Comparison of ENCODE assay signal across 21 cellular contexts in the genomic region with DNA sequence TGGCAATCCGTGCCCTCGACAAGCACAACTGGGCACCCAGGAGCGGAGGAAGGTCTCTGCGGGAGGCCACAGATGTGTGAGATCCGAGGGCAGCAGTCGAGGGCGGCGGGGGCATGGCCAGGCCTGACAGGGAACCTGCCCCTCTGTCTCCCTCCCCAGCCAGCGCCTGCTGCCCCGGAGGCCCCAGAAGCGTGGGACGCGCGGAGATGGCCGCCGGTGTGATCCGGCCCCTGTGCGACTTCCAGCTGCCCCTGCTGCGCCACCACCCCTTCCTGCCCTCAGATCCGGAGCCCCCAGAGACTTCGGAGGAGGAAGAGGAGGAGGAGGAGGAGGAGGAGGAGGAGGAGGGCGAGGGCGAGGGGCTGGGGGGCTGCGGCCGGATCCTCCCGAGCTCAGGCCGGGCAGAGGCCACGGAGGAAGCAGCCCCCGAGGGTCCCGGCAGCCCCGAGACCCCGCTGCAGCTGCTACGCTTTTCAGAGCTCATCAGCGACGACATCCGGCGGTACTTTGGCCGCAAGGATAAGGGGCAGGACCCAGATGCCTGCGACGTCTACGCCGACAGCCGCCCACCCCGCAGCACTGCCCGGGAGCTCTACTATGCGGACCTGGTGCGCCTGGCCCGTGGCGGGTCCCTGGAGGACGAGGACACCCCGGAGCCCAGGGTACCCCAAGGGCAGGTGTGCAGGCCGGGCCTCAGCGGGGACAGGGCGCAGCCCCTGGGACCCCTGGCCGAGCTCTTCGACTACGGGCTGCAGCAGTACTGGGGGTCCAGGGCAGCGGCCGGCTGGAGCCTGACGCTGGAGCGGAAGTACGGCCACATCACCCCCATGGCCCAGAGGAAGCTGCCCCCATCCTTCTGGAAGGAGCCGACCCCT. TPM values are rescaled to one million over a fixed set of nuclear protein-coding genes. Genes with fewer than 3 reads are reported as not detected.
DNase-seq lines count a peak whose midpoint lies in the region; ATAC-seq and TF ChIP-seq lines count a peak whose summit lies in the region.
"Had no signal": no experiment of that assay in that cellular context is flagged by ENCODE, and none has a peak within 500 bp of the region (broad histone marks: within the 10 kb centered on the region; RNA-seq: fewer than 3 reads in every experiment).

No MANE protein-coding gene starts in this region.

- no peak overlapping the region for H2BK12ac ChIP-seq in mesenchymal stem cell (ENCODE audit: low read length in 2 of 2)

- H3K9me3 Mint-ChIP-seq in activated B cell treated with CpG ODN at 0.5 μM for 24 hours: no peaks in the 10 kb centered on the region
- H3K9me3 Mint-ChIP-seq: HFFc6 had no signal

- 87% methylated on average over 23 of the region's 63 CpGs for WGBS in mammary epithelial cell (ENCODE audit: low coverage, missing lambda C conversion rate)
- 89% methylated on average over 52 of the region's 63 CpGs for WGBS in mesenchymal stem cell
- WGBS in thymus: 70% methylated on average over 63 of the region's 63 CpGs

- dilution Hi-C loops in mammary epithelial cell (cut with HindIII; ENCODE audit: low sequenced_read_pairs): loop anchor here (10.0 kb wide), 3 partner anchors 52 to 118 kb away; partner anchors contain the start of genes PTX4 and TMEM204

- TF ChIP-seq CTCF in breast epithelium (IDR thresholded peaks at IDR 0.05) (no peak), mammary epithelial cell (conservative IDR thresholded peaks at IDR 0.05 in 1 of 2, IDR thresholded peaks at IDR 0.05 in 1 of 2; ENCODE audit: extremely low read depth in 1 of 2, insufficient read depth in 1 of 2, low read depth in 1 of 2, low read length in 2 of 2) (no peak), activated B cell treated with CpG ODN at 0.5 μM for 24 hours (IDR thresholded peaks at IDR 0.05) (no peak), colonic mucosa (IDR thresholded peaks at IDR 0.05) (no peak)

- H3K9me3 ChIP-seq in breast epithelium (no peaks in the 10 kb centered on the region), mammary epithelial cell (replicated peaks; ENCODE audit: insufficient read depth, low read length) (no peaks in the 10 kb centered on the region), mesenchymal stem cell (ENCODE audit: control insufficient read depth, low read length) (no peaks in the 10 kb centered on the region), thymus (ENCODE audit: control insufficient read depth) (no peaks in the 10 kb centered on the region), colonic mucosa (no peaks in the 10 kb centered on the region)
- H3K9me3 ChIP-seq: right lobe of liver had no signal

- H2BK15ac ChIP-seq in mesenchymal stem cell (ENCODE audit: low read depth, poor library complexity, severe bottlenecking): no peak overlapping the region

- peak overlapping the region in 2 of 3 donors; percentile 9 to 19 for H3K4me3 ChIP-seq in breast epithelium
- no peak overlapping the region for H3K4me3 ChIP-seq in mammary epithelial cell (replicated peaks in 1 of 3; ENCODE audit: insufficient read depth in 1 of 3, low read depth in 2 of 3, low read length in 3 of 3)
- peak overlapping the region in 1 of 2 experiments; percentile 11 for H3K4me3 ChIP-seq in mesenchymal stem cell (ENCODE audit: insufficient read depth in 1 of 2, low read depth in 1 of 2, low read length in 2 of 2)
- H3K4me3 ChIP-seq in thymus (ENCODE audit: low read length): peak overlapping the region; percentile 7
- H3K4me3 ChIP-seq in colonic mucosa: no peak overlapping the region
- H3K4me3 ChIP-seq: right lobe of liver had no signal

- H2AFZ ChIP-seq in mammary epithelial cell (ENCODE audit: low read depth, low read length): no peak overlapping the region
- no peak overlapping the region for H2AFZ ChIP-seq in mesenchymal stem cell (ENCODE audit: low read depth, low read length)

- H3K18ac ChIP-seq in mesenchymal stem cell (ENCODE audit: low read depth in 1 of 2, low read length in 2 of 2): no peak overlapping the region

- H3K14ac ChIP-seq in mesenchymal stem cell (ENCODE audit: low read length in 2 of 2): no peak overlapping the region

- no peak overlapping the region for H2BK120ac ChIP-seq in mesenchymal stem cell (ENCODE audit: low read depth, low read length)

- peak overlapping the region; percentile 3 for H4K91ac ChIP-seq in mesenchymal stem cell (ENCODE audit: low read length)

- H3K36me3 Mint-ChIP-seq in activated B cell treated with CpG ODN at 0.5 μM for 24 hours (ENCODE audit: low read depth): no peaks in the 10 kb centered on the region

- no peak for ATAC-seq in activated B cell treated with CpG ODN at 0.5 μM for 24 hours (ENCODE audit: low read depth)
- ATAC-seq: right lobe of liver had no signal

- H3K79me1 ChIP-seq in mesenchymal stem cell (replicated peaks; ENCODE audit: low read length, poor library complexity, severe bottlenecking): no peaks in the 10 kb centered on the region

- in situ Hi-C loops in mammary epithelial cell (cut with MboI; ENCODE audit: low sequenced_read_pairs in 2 of 2): no loop called here

- no peak overlapping the region for H2BK5ac ChIP-seq in mesenchymal stem cell (ENCODE audit: low read depth, low read length, poor library complexity, severe bottlenecking)

- DNase-seq in breast epithelium (ENCODE audit: low spot score in 2 of 2) (no peak), mammary epithelial cell (no peak), activated B cell treated with CpG ODN at 0.5 μM for 24 hours (no peak), mesenchymal stem cell (no peak), medulla oblongata (ENCODE audit: extremely low spot score) (no peak), colonic mucosa (no peak), NOMO-1 treated with DMSO at 0.1 percent for 48 hours (lab: John Stamatoyannopoulos, UW; ENCODE audit: unreplicated experiment) (no peak)
- DNase-seq: central memory CD4-positive, alpha-beta T cell; HFFc6; KBM-7; NCI-H1105; NCI-H2171 treated with DMSO at 0.1 percent for 48 hours; right lobe of liver; stimulated activated CD4-positive, alpha-beta T cell treated with anti-CD3 and anti-CD28 coated beads, Interleukin-4, amount 100 ng/mL, for 24 hours; SW 1271; WERI-Rb-1 had no signal

- BruUV-seq in mammary epithelial cell (replicated peaks; lab: Mats Ljungman, UMichigan): no TSS peak

- CTCF ChIA-PET in mammary epithelial cell (lab: Charles Lee; ENCODE audit: low non-redundant PET): no interaction called here
- CTCF ChIA-PET in activated B cell treated with CpG ODN at 0.5 μM for 24 hours (lab: Charles Lee): interaction anchor here (1.0 to 1.1 kb wide), 2 partner anchors 8 to 11 kb away, joined by 3 read pairs; no protein-coding TSS in a partner anchor

- H3K4me1 Mint-ChIP-seq in activated B cell treated with CpG ODN at 0.5 μM for 24 hours: peaks cover 4% of the 10 kb centered on the region

- H4K20me1 ChIP-seq in mammary epithelial cell (ENCODE audit: insufficient read depth, low read length): no peaks in the 10 kb centered on the region

- H3K27ac Mint-ChIP-seq in activated B cell treated with CpG ODN at 0.5 μM for 24 hours: no peak overlapping the region
- H3K27ac Mint-ChIP-seq: HFFc6 had no signal

- H2AK5ac ChIP-seq in mesenchymal stem cell (ENCODE audit: low read length, severe bottlenecking): no peak overlapping the region

- H3K36me3 ChIP-seq in breast epithelium (no peaks in the 10 kb centered on the region), mammary epithelial cell (ENCODE audit: insufficient read depth, low read length) (no peaks in the 10 kb centered on the region), mesenchymal stem cell (ENCODE audit: control insufficient read depth in 1 of 2, insufficient read depth in 2 of 2, low read depth in 1 of 2, low read length in 2 of 2) (peaks cover 0 to 5% of the 10 kb centered on the region in 2 experiments), thymus (ENCODE audit: control insufficient read depth, insufficient read depth) (no peaks in the 10 kb centered on the region), colonic mucosa (no peaks in the 10 kb centered on the region)
- H3K36me3 ChIP-seq: right lobe of liver, WERI-Rb-1 had no signal

- no peaks in the 10 kb centered on the region for H3K79me2 ChIP-seq in mammary epithelial cell (ENCODE audit: insufficient read depth, low read length)

- no peak overlapping the region for H3K4me2 ChIP-seq in mammary epithelial cell (ENCODE audit: insufficient read depth, low read depth, low read length)
- no peak overlapping the region for H3K4me2 ChIP-seq in mesenchymal stem cell (ENCODE audit: low read length, poor library complexity, severe bottlenecking)

- H4K8ac ChIP-seq in mesenchymal stem cell (ENCODE audit: low read length): no peak overlapping the region

- no peak for TF ChIP-seq POLR2A in breast epithelium (IDR thresholded peaks at IDR 0.05)

- no peak overlapping the region for H3K4ac ChIP-seq in mesenchymal stem cell (ENCODE audit: low read depth in 1 of 2, low read length in 2 of 2)

- H3K23ac ChIP-seq in mesenchymal stem cell (ENCODE audit: low read length in 2 of 2): no peak overlapping the region

- H3K27me3 Mint-ChIP-seq in activated B cell treated with CpG ODN at 0.5 μM for 24 hours: no peaks in the 10 kb centered on the region

- H3K9ac ChIP-seq in mammary epithelial cell (ENCODE audit: insufficient read depth, low read length): no peak overlapping the region
- H3K9ac ChIP-seq in mesenchymal stem cell (ENCODE audit: low read length): no peak overlapping the region
- no peak overlapping the region for H3K9ac ChIP-seq in colonic mucosa (ENCODE audit: low read depth in 2 of 2, low read length in 2 of 2)

- H3K27me3 ChIP-seq in breast epithelium (no peaks in the 10 kb centered on the region), mammary epithelial cell (ENCODE audit: insufficient read depth, low read length) (no peaks in the 10 kb centered on the region), mesenchymal stem cell (ENCODE audit: control insufficient read depth in 1 of 2, insufficient read depth in 1 of 2, low read length in 2 of 2) (peaks cover 9 to 38% of the 10 kb centered on the region in 2 experiments), thymus (ENCODE audit: control insufficient read depth, insufficient read depth) (no peaks in the 10 kb centered on the region), colonic mucosa (no peaks in the 10 kb centered on the region)
- H3K27me3 ChIP-seq: right lobe of liver had no signal

- H3K27ac ChIP-seq in breast epithelium (no peak overlapping the region), mammary epithelial cell (ENCODE audit: insufficient read depth, low read depth, low read length) (no peak overlapping the region), mesenchymal stem cell (ENCODE audit: low read length, poor library complexity, severe bottlenecking) (no peak overlapping the region), thymus (ENCODE audit: low read depth) (no peak overlapping the region), colonic mucosa (no peak overlapping the region)
- H3K27ac ChIP-seq: right lobe of liver, WERI-Rb-1 had no signal

- intact Hi-C loops in breast epithelium (cut with DNase I; ENCODE audit: low total_unique reads) (no loop called here), mammary epithelial cell (cut with micrococcal nuclease) (no loop called here), activated B cell treated with CpG ODN at 0.5 μM for 24 hours (cut with micrococcal nuclease) (no loop called here), colonic mucosa (cut with DNase I) (no loop called here)

- POLR2A ChIA-PET in activated B cell treated with CpG ODN at 0.5 μM for 24 hours (lab: Charles Lee): interaction anchor here (1.0 to 2.2 kb wide), 4 partner anchors 12 to 178 kb away, joined by 3 to 28 read pairs (median 5); partner anchors contain the start of genes TELO2 and UQCC4

- H3K4me3 Mint-ChIP-seq in activated B cell treated with CpG ODN at 0.5 μM for 24 hours: peak overlapping the region; percentile 28
- H3K4me3 Mint-ChIP-seq: HFFc6 had no signal

- no peaks in the 10 kb centered on the region for H3K4me1 ChIP-seq in breast epithelium
- peaks cover 17% of the 10 kb centered on the region for H3K4me1 ChIP-seq in mammary epithelial cell (ENCODE audit: insufficient read depth, low read length)
- no peaks in the 10 kb centered on the region for H3K4me1 ChIP-seq in mesenchymal stem cell (ENCODE audit: control insufficient read depth, insufficient read depth, low read depth, low read length)
- peaks cover 2% of the 10 kb centered on the region for H3K4me1 ChIP-seq in thymus (ENCODE audit: control insufficient read depth, insufficient read depth, low read length)
- H3K4me1 ChIP-seq in colonic mucosa: no peaks in the 10 kb centered on the region

RNA-seq across cellular contexts. Expression of gene PERCC1, which starts 1.7 kb away (rescaled TPM):
- total RNA-seq in breast epithelium: not detected
- under 1 TPM in 1 of 2 donors, not detected in 1; 0.33 TPM for total RNA-seq in mammary epithelial cell
- not detected for polyA plus RNA-seq in mammary epithelial cell
- not detected for polyA minus RNA-seq in mammary epithelial cell
- total RNA-seq in activated B cell treated with CpG ODN at 0.5 μM for 24 hours: 0.24 and 0.33 TPM in 2 replicates
- not detected for polyA plus RNA-seq in mesenchymal stem cell (2013, experiment 1 of 2)
- not detected for polyA plus RNA-seq in mesenchymal stem cell (2013, experiment 2 of 2)
- 0.07 TPM for polyA plus RNA-seq in thymus
- under 1 TPM; 0.27 TPM for total RNA-seq in colonic mucosa
- total RNA-seq: fibroblast of villous mesenchyme, HFFc6, right lobe of liver, ureter had no signal
- polyA plus RNA-seq: AG04450, liver had no signal

RNA-seq across cellular contexts. Expression of gene CCDC154, which starts 11.7 kb away (rescaled TPM):
- total RNA-seq in breast epithelium: 1 to 10 TPM in 1 of 3 donors, under 1 TPM in 2; 0.48 to 1.2 (median 0.98) TPM
- total RNA-seq in mammary epithelial cell: under 1 TPM; 0.17 to 0.45 TPM
- not detected for polyA plus RNA-seq in mammary epithelial cell
- polyA minus RNA-seq in mammary epithelial cell: not detected
- total RNA-seq in activated B cell treated with CpG ODN at 0.5 μM for 24 hours: 5.1 and 6.7 TPM in 2 replicates
- 0.32 TPM for polyA plus RNA-seq in mesenchymal stem cell (2013, experiment 1 of 2)
- 0.26 TPM for polyA plus RNA-seq in mesenchymal stem cell (2013, experiment 2 of 2)
- polyA plus RNA-seq in thymus: 14.0 TPM
- total RNA-seq in colonic mucosa: 1 to 10 TPM in 1 of 2 donors, under 1 TPM in 1; 0.56 to 1.6 TPM

RNA-seq across cellular contexts. Expression of gene UQCC4, which starts 12.1 kb away (rescaled TPM):
- total RNA-seq in breast epithelium (10 to 100 TPM; 10.4 to 18.7 (median 14.6) TPM), mammary epithelial cell (10 to 100 TPM; 11.3 to 17.8 TPM), activated B cell treated with CpG ODN at 0.5 μM for 24 hours (15.4 and 18.2 TPM in 2 replicates), colonic mucosa (10 to 100 TPM; 14.0 to 21.6 TPM)
- polyA plus RNA-seq in mammary epithelial cell (27.3 TPM), thymus (24.4 TPM)
- 3.8 TPM for polyA minus RNA-seq in mammary epithelial cell
- 11.2 TPM for polyA plus RNA-seq in mesenchymal stem cell (2013, experiment 1 of 2)
- 11.4 TPM for polyA plus RNA-seq in mesenchymal stem cell (2013, experiment 2 of 2)

RNA-seq across cellular contexts. Expression of gene UNKL, which starts 18.1 kb away (rescaled TPM):
- total RNA-seq in breast epithelium (10 to 100 TPM; 18.6 to 28.5 (median 27.5) TPM), mammary epithelial cell (10 to 100 TPM in 1 of 2 donors, 1 to 10 TPM in 1; 7.0 to 10.3 TPM), activated B cell treated with CpG ODN at 0.5 μM for 24 hours (42.1 and 70.7 TPM in 2 replicates), colonic mucosa (10 to 100 TPM; 11.1 to 11.8 TPM)
- polyA plus RNA-seq in mammary epithelial cell (11.2 TPM), thymus (21.9 TPM)
- polyA minus RNA-seq in mammary epithelial cell: 1.3 TPM
- polyA plus RNA-seq in mesenchymal stem cell (2013, experiment 1 of 2): 7.4 TPM
- 7.0 TPM for polyA plus RNA-seq in mesenchymal stem cell (2013, experiment 2 of 2)

RNA-seq across cellular contexts. Expression of gene CLCN7, which starts 42.2 kb away (rescaled TPM):
- 10 to 100 TPM; 52.2 to 72.3 (median 71.4) TPM for total RNA-seq in breast epithelium
- total RNA-seq in mammary epithelial cell: 10 to 100 TPM; 52.9 to 66.2 TPM
- polyA plus RNA-seq in mammary epithelial cell: 26.6 TPM
- 32.7 TPM for polyA minus RNA-seq in mammary epithelial cell
- 127 and 144 TPM in 2 replicates for total RNA-seq in activated B cell treated with CpG ODN at 0.5 μM for 24 hours
- 91.3 TPM for polyA plus RNA-seq in mesenchymal stem cell (2013, experiment 1 of 2)
- polyA plus RNA-seq in mesenchymal stem cell (2013, experiment 2 of 2): 88.2 TPM
- 78.5 TPM for polyA plus RNA-seq in thymus
- 10 to 100 TPM; 42.4 to 61.5 TPM for total RNA-seq in colonic mucosa

Comparison
In these comparisons a context has a peak if more than half of its experiments do, and no peak if none do; other contexts are left out.
1. H3K4me3 ChIP-seq: peak in breast epithelium (2 of 3) and thymus (single experiment); none in mammary epithelial cell (0 of 3) and colonic mucosa (single experiment).